In the genomic region with DNA sequence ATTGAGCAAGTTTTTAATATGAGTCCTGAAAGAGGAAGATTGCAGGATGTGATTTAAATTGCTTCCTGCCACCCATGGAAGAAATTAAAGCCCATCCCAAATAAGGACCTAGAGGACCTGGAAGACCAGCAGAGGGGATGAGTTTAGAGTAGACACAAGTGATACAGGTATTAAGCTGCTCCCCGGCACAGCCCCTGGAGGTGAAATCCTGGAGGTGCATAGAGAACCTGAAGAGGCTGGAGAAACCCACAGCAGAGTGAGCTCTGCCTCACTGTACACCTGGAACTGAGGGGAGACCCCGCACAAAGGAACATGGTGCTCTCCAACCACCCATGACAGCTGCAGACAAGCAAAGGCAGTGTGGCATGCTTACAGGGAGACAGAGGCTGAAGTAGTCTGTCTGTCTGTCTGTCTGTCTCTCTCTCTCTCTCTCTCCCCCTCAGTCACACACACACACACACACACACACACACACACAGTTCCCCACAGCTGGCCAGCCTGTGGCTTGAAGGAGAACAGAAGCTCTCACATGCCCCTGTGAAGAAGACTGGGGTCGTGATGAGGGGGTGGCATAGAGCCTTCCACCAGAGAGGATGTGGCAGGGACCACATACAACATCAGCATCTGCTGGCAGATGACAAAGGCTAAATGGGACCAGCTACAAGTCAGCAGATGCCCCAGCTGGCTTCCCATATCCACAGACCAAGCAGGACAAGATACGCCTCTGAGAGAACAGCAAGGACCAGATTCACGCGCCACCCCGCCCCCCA, we compare ENCODE assay signal across 28 cellular contexts. TPM values are rescaled to one million over a fixed set of nuclear protein-coding genes. Genes with fewer than 3 reads are reported as not detected.
DNase-seq lines count a peak whose midpoint lies in the region; ATAC-seq, FAIRE-seq and TF ChIP-seq lines count a peak whose summit lies in the region.
"Had no signal": no experiment of that assay in that cellular context is flagged by ENCODE, and none has a peak within 500 bp of the region (broad histone marks: within the 10 kb centered on the region; RNA-seq: fewer than 3 reads in every experiment).

No MANE protein-coding gene starts in this region.

- H3K4me2 ChIP-seq in HCT116 (ENCODE audit: low read length) (no peak overlapping the region), K562 (ENCODE audit: insufficient read depth, low read length) (no peak overlapping the region)

- TF ChIP-seq POLR2A in HCT116 (IDR thresholded peaks at IDR 0.05; ENCODE audit: borderline replicate concordance, extremely low read depth, insufficient read depth, insufficient read length), result no peak
- TF ChIP-seq POLR2A in K562 (conservative IDR thresholded peaks at IDR 0.05), result no peak

- no peaks in the 10 kb centered on the region for H3K27me3 ChIP-seq in HCT116 (ENCODE audit: insufficient read depth, low read length)
- peaks cover 0 to 4% of the 10 kb centered on the region in 2 experiments; a peak in 1 of 5 replicates for H3K27me3 ChIP-seq in K562 (ENCODE audit: control insufficient read depth in 2 of 2, insufficient read depth in 2 of 2, low read length in 2 of 2)
- H3K27me3 ChIP-seq: breast epithelium, gastroesophageal sphincter, left lung, sigmoid colon had no signal

- TF ChIP-seq RAD21 in HCT116 (IDR thresholded peaks at IDR 0.05; ENCODE audit: low read depth) (no peak), K562 (CRISPR knock-in tag; conservative IDR thresholded peaks at IDR 0.05 in 1 of 2, IDR thresholded peaks at IDR 0.05 in 1 of 2) (no peak)

- H3K9me3 ChIP-seq in HCT116 (ENCODE audit: control insufficient read depth in 1 of 2, insufficient read depth in 1 of 2, low read depth in 1 of 2, low read length in 2 of 2) (no peaks in the 10 kb centered on the region), K562 (replicated peaks; ENCODE audit: control insufficient read depth, insufficient read depth, low read depth, low read length) (no peaks in the 10 kb centered on the region)
- H3K9me3 ChIP-seq: breast epithelium, gastroesophageal sphincter, left lung, psoas muscle, sigmoid colon, tibial artery had no signal

- no peaks in the 10 kb centered on the region for H3K9me1 ChIP-seq in K562 (ENCODE audit: control insufficient read depth, insufficient read depth, low read length)

- H3K4me1 ChIP-seq in HCT116 (ENCODE audit: control insufficient read depth in 1 of 2, insufficient read depth in 2 of 2, low read length in 2 of 2) (no peaks in the 10 kb centered on the region), K562 (replicated peaks in 1 of 2; ENCODE audit: control insufficient read depth in 2 of 2, insufficient read depth in 2 of 2, low read length in 2 of 2) (no peaks in the 10 kb centered on the region)
- H3K4me1 ChIP-seq: breast epithelium, left lung, psoas muscle, tibial artery had no signal

- TF ChIP-seq CTCF in HCT116 (IDR thresholded peaks at IDR 0.05 in 2 of 3, conservative IDR thresholded peaks at IDR 0.05 in 1 of 3; ENCODE audit: borderline replicate concordance in 1 of 3, insufficient read depth in 1 of 3, low read depth in 2 of 3, low read length in 2 of 3), result peak in 2 of 3 experiments; percentile 13 to 18; a peak in 2 of 6 replicates
- 0 out of 6 replicates have a peak, but pooled peaks of 1 of the 3 experiments have one; percentile 13 for TF ChIP-seq CTCF in K562 (IDR thresholded peaks at IDR 0.05 in 2 of 3, conservative IDR thresholded peaks at IDR 0.05 in 1 of 3; ENCODE audit: insufficient read depth in 2 of 3, low read depth in 1 of 3, low read length in 3 of 3)

- WGBS in K562 (ENCODE audit: insufficient coverage, low coverage, missing lambda C conversion rate), result 20% methylated on average over 4 of the region's 7 CpGs

- H3K9ac ChIP-seq in HCT116 (ENCODE audit: low read length) (no peak overlapping the region), K562 (ENCODE audit: insufficient read depth in 1 of 2, low read depth in 2 of 2, low read length in 2 of 2) (no peak overlapping the region; a peak in 1 of 4 replicates)

- ATAC-seq in HCT116 (peak; percentile 46; the same call in 1 of the 2 replicates), K562 (peak; percentile 58; the same call in 2 of the 3 replicates), HG03095 (IDR thresholded peaks at IDR 0.05; ENCODE audit: unreplicated experiment) (no peak)
- ATAC-seq: gastroesophageal sphincter, psoas muscle, T-helper 17 cell had no signal

- H2AFZ ChIP-seq in HCT116 (ENCODE audit: low read depth, low read length, poor library complexity, severe bottlenecking) (no peak overlapping the region), K562 (ENCODE audit: low read depth, low read length) (no peak overlapping the region)

- intact Hi-C loops in HCT116 (cut with micrococcal nuclease), result no loop called here
- intact Hi-C loops in K562 (cut with micrococcal nuclease), result no loop called here

- H4K20me1 ChIP-seq in HCT116 (ENCODE audit: insufficient read depth) (no peaks in the 10 kb centered on the region), K562 (replicated peaks; ENCODE audit: control insufficient read depth, insufficient read depth, low read length) (no peaks in the 10 kb centered on the region)

- H3K9me2 ChIP-seq in HCT116 (ENCODE audit: insufficient read depth), result no peaks in the 10 kb centered on the region

- in situ Hi-C loops in K562 (cut with MboI), result no loop called here

- BruUV-seq in HCT116 (replicated peaks; lab: Mats Ljungman, UMichigan) (no TSS peak), K562 (replicated peaks; lab: Mats Ljungman, UMichigan) (no TSS peak)

- H3K36me3 ChIP-seq in HCT116 (ENCODE audit: control insufficient read depth in 1 of 2, insufficient read depth in 2 of 2, low read length in 2 of 2), result no peaks in the 10 kb centered on the region
- no peaks in the 10 kb centered on the region for H3K36me3 ChIP-seq in K562 (ENCODE audit: control insufficient read depth, insufficient read depth, low read length)
- H3K36me3 ChIP-seq: breast epithelium, gastroesophageal sphincter, left lung, sigmoid colon, tibial artery had no signal

- FAIRE-seq in K562 (lab: Jason Lieb, UNC), result no peak
- FAIRE-seq: endothelial cell of umbilical vein had no signal

- no peak overlapping the region for H3K27ac ChIP-seq in HCT116 (ENCODE audit: low read depth, low read length)
- H3K27ac ChIP-seq in K562 (ENCODE audit: extremely low read depth, low read depth, low read length), result no peak overlapping the region
- H3K27ac ChIP-seq in substantia nigra (ENCODE audit: low read depth, low read length, poor library complexity, severe bottlenecking), result no peak overlapping the region
- H3K27ac ChIP-seq: breast epithelium, gastroesophageal sphincter, left lung, psoas muscle, sigmoid colon, tibial artery had no signal

- DNase-seq in GDM1 (lab: John Stamatoyannopoulos, UW), result peak; percentile 44
- DNase-seq in HCT116 (ENCODE audit: low read depth, low spot score), result no peak
- DNase-seq in K562 (ENCODE audit: extremely low read depth in 1 of 4, low spot score in 3 of 4), result no peak
- peak; percentile 13 for DNase-seq in kidney tubule cell (ENCODE audit: low spot score)
- DNase-seq in substantia nigra (lab: John Stamatoyannopoulos, UW), result no peak
- no peak for DNase-seq in nucleus accumbens (lab: John Stamatoyannopoulos, UW)
- DNase-seq: activated CD4-positive, alpha-beta memory T cell treated with anti-CD3 and anti-CD28 coated beads for 36 hours; activated CD4-positive, CD25-positive, alpha-beta regulatory T cell treated with anti-CD3 and anti-CD28 coated beads, Interleukin-2, amount 50 U/mL, for 72 hours; amygdala; C1 segment of cervical spinal cord; COR-L47; GF-D8; hypothalamus; left lung; NCI-H1417 treated with DMSO at 0.1 percent for 48 hours; NCI-H2029 treated with DMSO at 0.1 percent for 48 hours; NCI-H524 treated with DMSO at 0.1 percent for 48 hours; psoas muscle; Right ventricle myocardium superior; sigmoid colon; stimulated activated CD4-positive, alpha-beta T cell treated with anti-CD3 and anti-CD28 coated beads, Interleukin-12 subunit alpha, Interleukin-12 subunit beta, amount 100 ng/mL, for 4 hours; stimulated activated CD4-positive, alpha-beta T cell treated with anti-CD3 and anti-CD28 coated beads, Interleukin-2, amount 100 ng/mL, for 48 hours; T-helper 17 cell; tibial artery had no signal

- RAD21 ChIA-PET in HCT116 (lab: Charles Lee; ENCODE audit: low non-redundant PET in 1 of 2, low total read pairs in 2 of 2, uncharacterized antibody in 2 of 2, unreplicated experiment in 2 of 2), result no interaction called here

- H3K4me3 ChIP-seq in HCT116 (replicated peaks in 1 of 2; ENCODE audit: low read depth in 1 of 2, low read length in 2 of 2) (no peak overlapping the region), K562 (no peak overlapping the region)
- H3K4me3 ChIP-seq: breast epithelium, gastroesophageal sphincter, left lung, psoas muscle, sigmoid colon, tibial artery had no signal

- no peak for TF ChIP-seq EP300 in K562 (IDR thresholded peaks at IDR 0.05; ENCODE audit: low read length)

- no peaks in the 10 kb centered on the region for H3K79me2 ChIP-seq in HCT116 (ENCODE audit: insufficient read depth, low read length)
- H3K79me2 ChIP-seq in K562 (ENCODE audit: control insufficient read depth, insufficient read depth, low read length), result no peaks in the 10 kb centered on the region

- CTCF ChIA-PET in HCT116 (lab: Charles Lee), result interaction anchor here (1.5 to 1.8 kb wide), 2 partner anchors 13 to 59 kb away, joined by 3 to 14 read pairs; no protein-coding TSS in a partner anchor
- CTCF ChIA-PET in K562 (lab: Yijun Ruan, JAX; ENCODE audit: low intra/inter-chr PET ratio), result no interaction called here

- POLR2A ChIA-PET in HCT116 (lab: Charles Lee) (interaction anchor here (0.5 kb wide), 1 partner anchor 587 kb away, joined by 3 read pairs; no protein-coding TSS in a partner anchor), K562 (lab: Yijun Ruan, JAX) (interaction anchor here (0.6 to 2.1 kb wide), 3 partner anchors 9 to 295 kb away, joined by 3 to 5 read pairs (median 3); no protein-coding TSS in a partner anchor)

RNA-seq across cellular contexts. Expression of gene FSIP1, which starts 38.1 kb away (rescaled TPM):
- 0.42 TPM for total RNA-seq in HCT116 (2021; ENCODE audit: unreplicated experiment)
- polyA plus RNA-seq in HCT116 (2012), result 0.16 and 0.18 TPM in 2 replicates
- total RNA-seq in K562 (2011; cell fraction: chromatin; rRNA removed; ENCODE audit: low replicate concordance), result 0.37 TPM in 1 of 2 replicates, not detected in the other
- not detected in 2 replicates for total RNA-seq in K562 (2011; cell fraction: nucleolus; rRNA removed)
- total RNA-seq in K562 (2011; cell fraction: nucleoplasm; rRNA removed), result 0.29 TPM in 1 of 2 replicates, not detected in the other
- 0.08 and 0.23 TPM in 2 replicates for total RNA-seq in K562 (2014; rRNA removed)
- total RNA-seq in K562 (2014; rRNA removed; fragmentation: Illumina TruSeq; extraction: Trizol), result 0.51 and 0.54 TPM in 2 replicates
- 0.34 and 0.43 TPM in 2 replicates for total RNA-seq in K562 (2015; rRNA removed; fragmentation: Illumina TruSeq; extraction: Trizol)
- 0.13 and 0.29 TPM in 2 replicates for total RNA-seq in K562 (2021)
- polyA plus RNA-seq in K562 (2011; rRNA removed), result 0.05 and 0.10 TPM in 2 replicates
- polyA plus RNA-seq in K562 (2011; cell fraction: cytosol; rRNA removed), result 0.01 and 0.03 TPM in 2 replicates
- polyA plus RNA-seq in K562 (2011; cell fraction: nucleus; rRNA removed), result 0.22 TPM in 1 of 2 replicates, not detected in the other
- polyA plus RNA-seq in K562 (2012), result 0.19 and 0.22 TPM in 2 replicates
- polyA plus RNA-seq in K562 (2014; fragmentation: Illumina TruSeq; extraction: Trizol), result 0.21 and 0.42 TPM in 2 replicates
- polyA plus RNA-seq in K562 (2014; fragmentation: Nextera tagmentation; extraction: Ambion mirVana), result under 1 TPM; 0.07 to 0.20 TPM
- 0.30 and 0.36 TPM in 2 replicates for polyA plus RNA-seq in K562 (2014; rRNA removed)
- not detected in 2 replicates for polyA minus RNA-seq in K562 (2011; rRNA and poly(A)+ RNA removed)
- not detected in 2 replicates for polyA minus RNA-seq in K562 (2011; cell fraction: cytosol; rRNA and poly(A)+ RNA removed)
- 0.13 TPM in 1 of 2 replicates, not detected in the other for polyA minus RNA-seq in K562 (2011; cell fraction: nucleus; rRNA and poly(A)+ RNA removed)

Comparison
In these comparisons a context has a peak if more than half of its experiments do, and no peak if none do; other contexts are left out.
1. DNase-seq: peak in GDM1 (single experiment) and kidney tubule cell (single experiment); none in HCT116 (single experiment), K562 (0 of 4), substantia nigra (0 of 49) and nucleus accumbens (0 of 56).